In the genomic region with DNA sequence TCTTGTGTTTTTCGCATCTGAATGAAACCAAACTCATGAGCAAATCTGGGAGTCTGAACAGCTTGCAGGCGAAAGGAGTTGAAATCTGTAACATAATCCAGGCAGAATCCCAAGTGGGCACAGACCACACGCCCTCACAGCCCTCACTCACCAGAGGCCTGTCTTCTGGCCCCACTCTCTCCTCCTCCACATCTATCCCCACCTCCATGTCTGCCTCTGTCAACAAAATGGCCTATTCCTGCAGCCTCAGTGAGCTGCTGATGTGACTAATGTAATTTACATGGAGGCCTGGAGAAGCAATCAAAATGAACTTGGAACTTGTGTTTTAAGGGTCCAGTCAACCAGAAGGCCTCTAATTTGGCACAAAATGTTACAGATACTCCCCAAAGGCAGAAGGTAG, we compare ENCODE assay signal across 22 cellular contexts.
"Had no signal": no experiment of that assay in that cellular context is flagged by ENCODE, and none has a peak within 500 bp of the region (broad histone marks: within the 10 kb centered on the region; RNA-seq: fewer than 3 reads in every experiment).

No MANE protein-coding gene starts in this region.

- DNase-seq: activated B cell treated with CpG ODN at 0.5 μM for 24 hours; activated CD4-positive, alpha-beta T cell treated with anti-CD3 and anti-CD28 coated beads for 1 hour; activated CD4-positive, alpha-beta T cell treated with anti-CD3 and anti-CD28 coated beads, Interleukin-2, amount 10 ng/mL, durations not matched to agents 24 days and 14 days; activated CD4-positive, alpha-beta T cell treated with anti-CD3 and anti-CD28 coated beads, Interleukin-2, amount 50 U/mL, for 48 hours; activated CD8-positive, alpha-beta memory T cell treated with anti-CD3 and anti-CD28 coated beads, Interleukin-2, amount 10 ng/mL, durations not matched to agents 7 days and 5 days; activated effector memory CD4-positive, alpha-beta T cell treated with Interleukin-2 at 50 U/mL for 16 hours; activated naive CD4-positive, alpha-beta T cell; activated T-cell treated with anti-CD3 and anti-CD28 coated beads, Interleukin-2, amount 50 U/mL, for 24 hours; aorta; caudate nucleus; NCI-H1048; NCI-H146; NCI-H187 treated with DMSO at 0.1 percent for 48 hours; NCI-H2081 treated with DMSO at 0.1 percent for 48 hours; NCI-H510A treated with DMSO at 0.1 percent for 48 hours; PC-3; SHP77 treated with DMSO at 0.1 percent for 48 hours; T-helper 17 cell; T-helper 9 cell had no signal

- H3K4me3 ChIP-seq: breast epithelium had no signal

- H3K27ac ChIP-seq: breast epithelium had no signal

- H3K36me3 ChIP-seq: breast epithelium had no signal

- ATAC-seq: activated CD8-positive, alpha-beta memory T cell treated with anti-CD3 and anti-CD28 coated beads, Interleukin-2, amount 10 ng/mL, durations not matched to agents 7 days and 5 days; PC-3; T-helper 17 cell had no signal

- H3K4me1 Mint-ChIP-seq: activated B cell treated with CpG ODN at 0.5 μM for 24 hours had no signal

- H3K4me3 Mint-ChIP-seq: activated B cell treated with CpG ODN at 0.5 μM for 24 hours; activated CD4-positive, alpha-beta T cell treated with anti-CD3 and anti-CD28 coated beads, Interleukin-2, amount 10 ng/mL, durations not matched to agents 24 days and 14 days; activated CD8-positive, alpha-beta memory T cell treated with anti-CD3 and anti-CD28 coated beads, Interleukin-2, amount 10 ng/mL, durations not matched to agents 7 days and 5 days; activated naive CD4-positive, alpha-beta T cell treated with anti-CD3 and anti-CD28 coated beads, Interleukin-2, amount 50 U/mL, for 24 hours; activated T-cell treated with anti-CD3 and anti-CD28 coated beads, Interleukin-2, amount 50 U/mL, for 24 hours; activated T-helper 1 cell treated with anti-CD3 and anti-CD28 coated beads, Interleukin-12 subunit alpha, Interleukin-12 subunit beta, Interleukin-2, Interleukin-4 antibody, amounts not matched to agents 30 ng/mL and 10 ng/mL and 1 ng/mL, durations not matched to agents 14 hours and 24 hours and 36 hours; T-helper 17 cell had no signal

- H3K9me3 ChIP-seq: breast epithelium had no signal

- H3K27me3 Mint-ChIP-seq: activated naive CD4-positive, alpha-beta T cell treated with anti-CD3 and anti-CD28 coated beads, Interleukin-2, amount 50 U/mL, for 24 hours; activated T-cell treated with anti-CD3 and anti-CD28 coated beads, Interleukin-2, amount 50 U/mL, for 24 hours had no signal

- H3K36me3 Mint-ChIP-seq: activated CD8-positive, alpha-beta memory T cell treated with anti-CD3 and anti-CD28 coated beads, Interleukin-2, amount 10 ng/mL, durations not matched to agents 7 days and 5 days; activated naive CD4-positive, alpha-beta T cell treated with anti-CD3 and anti-CD28 coated beads, Interleukin-2, amount 50 U/mL, for 24 hours had no signal

- H3K27me3 ChIP-seq: breast epithelium had no signal

- H3K27ac Mint-ChIP-seq: activated B cell treated with CpG ODN at 0.5 μM for 24 hours; activated CD4-positive, alpha-beta T cell treated with anti-CD3 and anti-CD28 coated beads, Interleukin-2, amount 10 ng/mL, durations not matched to agents 24 days and 14 days; activated CD8-positive, alpha-beta memory T cell treated with anti-CD3 and anti-CD28 coated beads, Interleukin-2, amount 10 ng/mL, durations not matched to agents 7 days and 5 days; activated naive CD4-positive, alpha-beta T cell treated with anti-CD3 and anti-CD28 coated beads, Interleukin-2, amount 50 U/mL, for 24 hours; activated T-cell treated with anti-CD3 and anti-CD28 coated beads, Interleukin-2, amount 50 U/mL, for 24 hours; activated T-helper 1 cell treated with anti-CD3 and anti-CD28 coated beads, Interleukin-12 subunit alpha, Interleukin-12 subunit beta, Interleukin-2, Interleukin-4 antibody, amounts not matched to agents 30 ng/mL and 10 ng/mL and 1 ng/mL, durations not matched to agents 14 hours and 24 hours and 36 hours; T-helper 17 cell had no signal

- H3K9me3 Mint-ChIP-seq: activated B cell treated with CpG ODN at 0.5 μM for 24 hours; activated CD4-positive, alpha-beta T cell treated with anti-CD3 and anti-CD28 coated beads, Interleukin-2, amount 10 ng/mL, durations not matched to agents 24 days and 14 days; activated naive CD4-positive, alpha-beta T cell treated with anti-CD3 and anti-CD28 coated beads, Interleukin-2, amount 50 U/mL, for 24 hours; activated T-cell treated with anti-CD3 and anti-CD28 coated beads, Interleukin-2, amount 50 U/mL, for 24 hours; activated T-helper 1 cell treated with anti-CD3 and anti-CD28 coated beads, Interleukin-12 subunit alpha, Interleukin-12 subunit beta, Interleukin-2, Interleukin-4 antibody, amounts not matched to agents 30 ng/mL and 10 ng/mL and 1 ng/mL, durations not matched to agents 14 hours and 24 hours and 36 hours had no signal
